ENCODE assay signal across 19 cellular contexts in genomic region chr9:130745829-130746228, GRCh38.
"Had no signal": no experiment of that assay in that cellular context is flagged by ENCODE, and none has a peak within 500 bp of the region (broad histone marks: within the 10 kb centered on the region; RNA-seq: fewer than 3 reads in every experiment).

No MANE protein-coding gene starts in this region.

- H3K27ac ChIP-seq: cardiac muscle cell, lower lobe of right lung, neutrophil, testis, upper lobe of left lung had no signal

- H3K27ac Mint-ChIP-seq: activated CD4-positive, alpha-beta T cell treated with anti-CD3 and anti-CD28 coated beads, Interleukin-2, amount 10 ng/mL, durations not matched to agents 7 days and 5 days; mesothelial cell of epicardium; natural killer cell treated with Interleukin-12 subunit alpha and Interleukin-12 subunit beta and Interleukin-15 and Interleukin-18, amount 100 ng/mL, for 72 hours; stimulated activated memory B cell treated with anti-CD40 and anti-IgM and Interleukin-4, amounts not matched to agents 10 μg/mL and 1 μg/mL and 100 μg/mL, for 72 hours had no signal

- H3K27me3 Mint-ChIP-seq: activated CD4-positive, alpha-beta T cell treated with anti-CD3 and anti-CD28 coated beads, Interleukin-2, amount 10 ng/mL, durations not matched to agents 7 days and 5 days; natural killer cell treated with Interleukin-12 subunit alpha and Interleukin-12 subunit beta and Interleukin-15 and Interleukin-18, amount 100 ng/mL, for 72 hours; stimulated activated memory B cell treated with anti-CD40 and anti-IgM and Interleukin-4, amounts not matched to agents 10 μg/mL and 1 μg/mL and 100 μg/mL, for 72 hours had no signal

- H3K36me3 ChIP-seq: cardiac muscle cell, lower lobe of right lung, neutrophil, spleen, upper lobe of left lung had no signal

- H3K27me3 ChIP-seq: cardiac muscle cell, neutrophil, spleen, testis, upper lobe of left lung had no signal

- H3K4me1 Mint-ChIP-seq: activated CD4-positive, alpha-beta T cell treated with anti-CD3 and anti-CD28 coated beads, Interleukin-2, amount 10 ng/mL, durations not matched to agents 7 days and 5 days; mesothelial cell of epicardium had no signal

- H3K4me1 ChIP-seq: lower lobe of right lung, testis had no signal

- H3K9me3 ChIP-seq: lower lobe of right lung, neutrophil, spleen, testis, upper lobe of left lung had no signal

- H3K4me3 Mint-ChIP-seq: activated CD4-positive, alpha-beta T cell treated with anti-CD3 and anti-CD28 coated beads, Interleukin-2, amount 10 ng/mL, durations not matched to agents 7 days and 5 days; mesothelial cell of epicardium; natural killer cell treated with Interleukin-12 subunit alpha and Interleukin-12 subunit beta and Interleukin-15 and Interleukin-18, amount 100 ng/mL, for 72 hours; stimulated activated memory B cell treated with anti-CD40 and anti-IgM and Interleukin-4, amounts not matched to agents 10 μg/mL and 1 μg/mL and 100 μg/mL, for 72 hours had no signal

- H3K4me3 ChIP-seq: cardiac muscle cell, lower lobe of right lung, spleen, testis, upper lobe of left lung had no signal

- H3K9me3 Mint-ChIP-seq: mesothelial cell of epicardium; natural killer cell treated with Interleukin-12 subunit alpha and Interleukin-12 subunit beta and Interleukin-15 and Interleukin-18, amount 100 ng/mL, for 72 hours had no signal

- H3K36me3 Mint-ChIP-seq: mesothelial cell of epicardium; natural killer cell treated with Interleukin-12 subunit alpha and Interleukin-12 subunit beta and Interleukin-15 and Interleukin-18, amount 100 ng/mL, for 72 hours had no signal

- DNase-seq: activated CD4-positive, alpha-beta T cell treated with anti-CD3 and anti-CD28 coated beads, Interleukin-2, amount 10 ng/mL, durations not matched to agents 7 days and 5 days; activated CD8-positive, alpha-beta memory T cell treated with anti-CD3 and anti-CD28 coated beads for 24 hours; activated CD8-positive, alpha-beta memory T cell treated with anti-CD3 and anti-CD28 coated beads, Interleukin-2, amount 50 U/mL, for 48 hours; activated effector memory CD4-positive, alpha-beta T cell treated with Interleukin-2 at 50 U/mL for 16 hours; activated naive CD4-positive, alpha-beta T cell treated with anti-CD3 and anti-CD28 coated beads, Interleukin-2, amount 50 U/mL, for 16 hours; activated T-cell treated with anti-CD3 and anti-CD28 coated beads, Interleukin-2, amount 50 U/mL, for 48 hours; lower lobe of right lung; posterior cingulate gyrus; retina; spleen; stimulated activated CD4-positive, alpha-beta T cell treated with anti-CD3 and anti-CD28 coated beads, Interleukin-4, amount 100 ng/mL, for 4 hours; T-helper 9 cell; testis; upper lobe of left lung had no signal
